Comparison of ENCODE assay signal across 18 cellular contexts in genomic region chr3:113753376-113753985, GRCh38. TPM values are rescaled to one million over a fixed set of nuclear protein-coding genes. Genes with fewer than 3 reads are reported as not detected.
DNase-seq lines count a peak whose midpoint lies in the region; ATAC-seq and TF ChIP-seq lines count a peak whose summit lies in the region.
"Had no signal": no experiment of that assay in that cellular context is flagged by ENCODE, and none has a peak within 500 bp of the region (broad histone marks: within the 10 kb centered on the region; RNA-seq: fewer than 3 reads in every experiment).

No MANE protein-coding gene starts in this region.

- no peak overlapping the region for H3K14ac ChIP-seq in mesenchymal stem cell (ENCODE audit: low read length in 2 of 2)

- no peak overlapping the region for H2AFZ ChIP-seq in mesenchymal stem cell (ENCODE audit: low read depth, low read length)

- H3K9me3 ChIP-seq in HUES6 (ENCODE audit: control insufficient read depth, insufficient read depth, low read depth, low read length) (peaks cover 6% of the 10 kb centered on the region), mesenchymal stem cell (ENCODE audit: control insufficient read depth, low read length) (peaks cover 4% of the 10 kb centered on the region), vagina (no peaks in the 10 kb centered on the region)
- peaks cover 0 to 5% (median 0%) of the 10 kb centered on the region in 3 experiments for H3K9me3 ChIP-seq in naive thymus-derived CD4-positive, alpha-beta T cell (ENCODE audit: control insufficient read depth in 2 of 3, low read length in 3 of 3)

- TF ChIP-seq CTCF in brain (conservative IDR thresholded peaks at IDR 0.05): no peak
- no peak for TF ChIP-seq CTCF in vagina (IDR thresholded peaks at IDR 0.05)

- H3K18ac ChIP-seq in mesenchymal stem cell (ENCODE audit: low read depth in 1 of 2, low read length in 2 of 2): no peak overlapping the region

- no peaks in the 10 kb centered on the region for H3K27me3 ChIP-seq in HUES6 (ENCODE audit: control insufficient read depth, insufficient read depth, low read length)
- H3K27me3 ChIP-seq in mesenchymal stem cell (ENCODE audit: control insufficient read depth in 1 of 2, insufficient read depth in 1 of 2, low read length in 2 of 2): no peaks in the 10 kb centered on the region
- no peaks in the 10 kb centered on the region for H3K27me3 ChIP-seq in vagina
- H3K27me3 ChIP-seq in naive thymus-derived CD4-positive, alpha-beta T cell (ENCODE audit: control insufficient read depth in 2 of 2, insufficient read depth in 2 of 2, low read length in 2 of 2): no peaks in the 10 kb centered on the region

- H3K23ac ChIP-seq in mesenchymal stem cell (ENCODE audit: low read length in 2 of 2): no peak overlapping the region

- no peaks in the 10 kb centered on the region for H3K27me3 Mint-ChIP-seq in brain
- H3K27me3 Mint-ChIP-seq in naive thymus-derived CD4-positive, alpha-beta T cell: no peaks in the 10 kb centered on the region

- DNase-seq in mesenchymal stem cell (no peak), vagina (ENCODE audit: extremely low spot score in 2 of 2) (no peak), germinal center (ENCODE audit: low spot score) (no peak), GM19240 (ENCODE audit: insufficient read length, low spot score) (no peak)
- no peak for DNase-seq in naive thymus-derived CD4-positive, alpha-beta T cell
- DNase-seq: C1 segment of cervical spinal cord, COR-L47, MM.1S, NCI-H1105, NCI-H1694 treated with DMSO at 0.1 percent for 48 hours, NCI-H446 treated with DMSO at 0.1 percent for 48 hours, NCI-H774, SHP77 treated with DMSO at 0.1 percent for 48 hours had no signal

- peaks cover 17% of the 10 kb centered on the region for H3K79me1 ChIP-seq in mesenchymal stem cell (replicated peaks; ENCODE audit: low read length, poor library complexity, severe bottlenecking)

- H2AK5ac ChIP-seq in mesenchymal stem cell (ENCODE audit: low read length, severe bottlenecking): no peak overlapping the region

- CTCF ChIA-PET in naive thymus-derived CD4-positive, alpha-beta T cell (lab: Charles Lee): interaction anchor here (0.7 kb wide), 1 partner anchor 260 kb away, joined by 5 read pairs; no protein-coding TSS in a partner anchor

- H3K4me1 Mint-ChIP-seq in brain: peaks cover 46% of the 10 kb centered on the region
- peaks cover 15 to 46% (median 37%) of the 10 kb centered on the region in 7 donors for H3K4me1 Mint-ChIP-seq in naive thymus-derived CD4-positive, alpha-beta T cell

- peaks cover 17% of the 10 kb centered on the region for H3K4me1 ChIP-seq in HUES6 (ENCODE audit: control insufficient read depth, insufficient read depth, low read length)
- no peaks in the 10 kb centered on the region for H3K4me1 ChIP-seq in mesenchymal stem cell (ENCODE audit: control insufficient read depth, insufficient read depth, low read depth, low read length)
- peaks cover 19% of the 10 kb centered on the region for H3K4me1 ChIP-seq in vagina
- peaks cover 0 to 4% of the 10 kb centered on the region in 2 donors for H3K4me1 ChIP-seq in naive thymus-derived CD4-positive, alpha-beta T cell (ENCODE audit: control insufficient read depth in 2 of 2, insufficient read depth in 2 of 2, low read length in 2 of 2)

- peaks cover 2 to 7% (median 4%) of the 10 kb centered on the region in 5 experiments for H3K9me3 Mint-ChIP-seq in brain
- H3K9me3 Mint-ChIP-seq in naive thymus-derived CD4-positive, alpha-beta T cell: peaks cover 2 to 5% (median 4%) of the 10 kb centered on the region in 11 donors

- H3K9ac ChIP-seq in HUES6 (ENCODE audit: low read length) (no peak overlapping the region), mesenchymal stem cell (ENCODE audit: low read length) (peak overlapping the region; percentile 35)
- H3K9ac ChIP-seq: KMS-11 had no signal

- peaks cover 15% of the 10 kb centered on the region for H3K36me3 Mint-ChIP-seq in brain
- peaks cover 0 to 16% (median 14%) of the 10 kb centered on the region in 5 donors for H3K36me3 Mint-ChIP-seq in naive thymus-derived CD4-positive, alpha-beta T cell

- ATAC-seq in naive thymus-derived CD4-positive, alpha-beta T cell: no peak
- ATAC-seq: HepG2 had no signal

- H2BK5ac ChIP-seq in mesenchymal stem cell (ENCODE audit: low read depth, low read length, poor library complexity, severe bottlenecking): no peak overlapping the region

- H3K27ac ChIP-seq in HUES6 (ENCODE audit: low read depth, low read length): peak overlapping the region; percentile 79
- no peak overlapping the region for H3K27ac ChIP-seq in mesenchymal stem cell (ENCODE audit: low read length, poor library complexity, severe bottlenecking)
- H3K27ac ChIP-seq in vagina: peak overlapping the region; percentile 54
- H3K27ac ChIP-seq in naive thymus-derived CD4-positive, alpha-beta T cell (ENCODE audit: low read depth, low read length): no peak overlapping the region
- H3K27ac ChIP-seq: HL-60, KMS-11 had no signal

- no peak overlapping the region for H4K91ac ChIP-seq in mesenchymal stem cell (ENCODE audit: low read length)

- H3K4me3 Mint-ChIP-seq in brain: peak overlapping the region in 4 of 5 experiments; percentile 38 to 67 (median 50)
- H3K4me3 Mint-ChIP-seq in naive thymus-derived CD4-positive, alpha-beta T cell: no peak overlapping the region

- H3K36me3 ChIP-seq in HUES6 (ENCODE audit: control insufficient read depth, insufficient read depth, low read length) (no peaks in the 10 kb centered on the region; the same call in 1 of the 2 replicates), mesenchymal stem cell (ENCODE audit: control insufficient read depth in 1 of 2, insufficient read depth in 2 of 2, low read depth in 1 of 2, low read length in 2 of 2) (peaks cover 0 to 8% of the 10 kb centered on the region in 2 experiments), vagina (no peaks in the 10 kb centered on the region)
- no peaks in the 10 kb centered on the region for H3K36me3 ChIP-seq in naive thymus-derived CD4-positive, alpha-beta T cell (ENCODE audit: control insufficient read depth in 2 of 3, insufficient read depth in 3 of 3, low read length in 3 of 3)

- intact Hi-C loops in vagina (cut with DNase I): no loop called here
- intact Hi-C loops in naive thymus-derived CD4-positive, alpha-beta T cell (cut with micrococcal nuclease): no loop called here

- no peak overlapping the region for H2BK120ac ChIP-seq in mesenchymal stem cell (ENCODE audit: low read depth, low read length)

- no peak for TF ChIP-seq POLR2A in vagina (IDR thresholded peaks at IDR 0.05)

- POLR2A ChIA-PET in naive thymus-derived CD4-positive, alpha-beta T cell (lab: Charles Lee): interaction anchor here (0.7 kb wide), 1 partner anchor 130 kb away, joined by 3 read pairs; no protein-coding TSS in a partner anchor

- peak overlapping the region; percentile 14 to 77 (median 36) for H3K27ac Mint-ChIP-seq in brain
- no peak overlapping the region for H3K27ac Mint-ChIP-seq in naive thymus-derived CD4-positive, alpha-beta T cell

- no peak overlapping the region for H4K8ac ChIP-seq in mesenchymal stem cell (ENCODE audit: low read length)

- no peak overlapping the region for H2BK15ac ChIP-seq in mesenchymal stem cell (ENCODE audit: low read depth, poor library complexity, severe bottlenecking)

- WGBS in mesenchymal stem cell: 60% methylated on average over 3 of the region's 4 CpGs

- no peak overlapping the region for H3K4ac ChIP-seq in mesenchymal stem cell (ENCODE audit: low read depth in 1 of 2, low read length in 2 of 2)

- H2BK12ac ChIP-seq in mesenchymal stem cell (ENCODE audit: low read length in 2 of 2): no peak overlapping the region

- 0 out of 2 replicates have a peak overlapping the region, but pooled peaks have one; percentile 18 for H3K4me3 ChIP-seq in HUES6 (ENCODE audit: low read depth, low read length)
- H3K4me3 ChIP-seq in mesenchymal stem cell (ENCODE audit: insufficient read depth in 1 of 2, low read depth in 1 of 2, low read length in 2 of 2): no peak overlapping the region
- H3K4me3 ChIP-seq in vagina: no peak overlapping the region
- no peak overlapping the region for H3K4me3 ChIP-seq in naive thymus-derived CD4-positive, alpha-beta T cell (ENCODE audit: low read length)

- H3K4me2 ChIP-seq in mesenchymal stem cell (ENCODE audit: low read length, poor library complexity, severe bottlenecking): no peak overlapping the region
- H3K4me2 ChIP-seq: KMS-11 had no signal

RNA-seq across cellular contexts. Expression of gene ATP6V1A, which starts 6.6 kb away (rescaled TPM):
- polyA plus RNA-seq in brain (ENCODE audit: insufficient read depth, low read depth, low replicate concordance): 35.2 TPM
- 35.5 TPM for polyA plus RNA-seq in mesenchymal stem cell (2013, experiment 1 of 2)
- polyA plus RNA-seq in mesenchymal stem cell (2013, experiment 2 of 2): 35.2 TPM
- total RNA-seq in vagina: 28.5 TPM
- total RNA-seq in naive thymus-derived CD4-positive, alpha-beta T cell: 10 to 100 TPM; 11.9 to 44.8 (median 28.1) TPM
- polyA plus RNA-seq in naive thymus-derived CD4-positive, alpha-beta T cell: 10 to 100 TPM; 29.0 to 41.1 TPM

RNA-seq across cellular contexts. Expression of gene NAA50, which starts 7.4 kb away (rescaled TPM):
- 47.5 TPM for polyA plus RNA-seq in brain (ENCODE audit: insufficient read depth, low read depth, low replicate concordance)
- 91.6 TPM for polyA plus RNA-seq in mesenchymal stem cell (2013, experiment 1 of 2)
- 92.9 TPM for polyA plus RNA-seq in mesenchymal stem cell (2013, experiment 2 of 2)
- total RNA-seq in vagina: 90.1 TPM
- total RNA-seq in naive thymus-derived CD4-positive, alpha-beta T cell: 10 to 100 TPM; 38.2 to 89.9 (median 50.6) TPM
- polyA plus RNA-seq in naive thymus-derived CD4-positive, alpha-beta T cell: 10 to 100 TPM; 55.4 to 57.9 TPM

RNA-seq across cellular contexts. Expression of gene USF3, which starts 57.0 kb away (rescaled TPM):
- 3.1 TPM for polyA plus RNA-seq in brain (ENCODE audit: insufficient read depth, low read depth, low replicate concordance)
- polyA plus RNA-seq in mesenchymal stem cell (2013, experiment 1 of 2): 7.5 TPM
- 6.6 TPM for polyA plus RNA-seq in mesenchymal stem cell (2013, experiment 2 of 2)
- 19.2 TPM for total RNA-seq in vagina
- total RNA-seq in naive thymus-derived CD4-positive, alpha-beta T cell: 10 to 100 TPM; 20.2 to 31.8 (median 22.6) TPM
- polyA plus RNA-seq in naive thymus-derived CD4-positive, alpha-beta T cell: 1 to 10 TPM; 3.3 to 6.0 TPM

Comparison
In these comparisons a context has a peak if more than half of its experiments do, and no peak if none do; other contexts are left out.
1. H3K27ac ChIP-seq: peak in HUES6 (single experiment) and vagina (single experiment); none in mesenchymal stem cell (single experiment) and naive thymus-derived CD4-positive, alpha-beta T cell (single experiment).
2. H3K27ac Mint-ChIP-seq: peak in brain (5 of 5); none in naive thymus-derived CD4-positive, alpha-beta T cell (0 of 9).
3. H3K4me3 Mint-ChIP-seq: peak in brain (4 of 5); none in naive thymus-derived CD4-positive, alpha-beta T cell (0 of 10).